In the genomic region with DNA sequence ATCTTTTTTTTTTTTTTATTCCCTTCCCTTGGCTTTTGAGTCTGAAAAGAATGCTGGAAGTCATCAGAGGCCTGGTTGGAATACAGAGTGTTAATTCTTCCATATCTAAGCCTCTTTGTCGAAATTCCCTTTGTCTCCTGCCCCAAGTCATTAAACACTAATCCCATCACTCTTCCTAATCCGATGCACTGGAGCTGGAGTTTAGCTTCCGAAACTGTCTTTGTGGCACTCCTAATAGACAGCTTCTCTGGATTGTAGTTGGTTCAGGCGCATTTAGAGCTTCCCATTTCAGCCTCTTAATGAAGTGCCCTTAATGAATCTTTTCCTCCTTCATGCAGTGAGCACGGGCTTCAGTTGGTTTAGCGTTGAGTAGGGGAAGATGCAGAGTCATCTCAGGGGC, we compare ENCODE assay signal across 18 cellular contexts.
"Had no signal": no experiment of that assay in that cellular context is flagged by ENCODE, and none has a peak within 500 bp of the region (broad histone marks: within the 10 kb centered on the region; RNA-seq: fewer than 3 reads in every experiment).

No MANE protein-coding gene starts in this region.

- H3K4me1 Mint-ChIP-seq: activated B cell treated with CpG ODN at 0.5 μM for 24 hours; activated naive CD8-positive, alpha-beta T cell treated with anti-CD3 and anti-CD28 coated beads, Interleukin-2, amount 10 ng/mL, durations not matched to agents 7 days and 5 days; memory B cell had no signal

- H3K4me3 Mint-ChIP-seq: activated B cell treated with CpG ODN at 0.5 μM for 24 hours; activated naive CD8-positive, alpha-beta T cell treated with anti-CD3 and anti-CD28 coated beads, Interleukin-2, amount 10 ng/mL, durations not matched to agents 7 days and 5 days; activated T-cell treated with anti-CD3 and anti-CD28 coated beads, Interleukin-2, amount 50 U/mL, for 4 hours; memory B cell had no signal

- H3K27ac Mint-ChIP-seq: activated B cell treated with CpG ODN at 0.5 μM for 24 hours; activated naive CD8-positive, alpha-beta T cell treated with anti-CD3 and anti-CD28 coated beads, Interleukin-2, amount 10 ng/mL, durations not matched to agents 7 days and 5 days; memory B cell had no signal

- H3K36me3 ChIP-seq: breast epithelium, colonic mucosa, heart right ventricle, tibial artery had no signal

- H3K4me1 ChIP-seq: colonic mucosa had no signal

- DNase-seq: activated B cell treated with CpG ODN at 0.5 μM for 24 hours; activated CD4-positive, alpha-beta T cell treated with anti-CD3 and anti-CD28 coated beads for 4 hours; activated CD4-positive, alpha-beta T cell treated with anti-CD3 and anti-CD28 coated beads, Interleukin-2, amount 50 U/mL, for 48 hours; activated CD8-positive, alpha-beta memory T cell treated with anti-CD3 and anti-CD28 coated beads, Interleukin-2, amount 50 U/mL, for 48 hours; activated naive CD4-positive, alpha-beta T cell treated with Interleukin-2 at 50 U/mL for 16 hours; activated naive CD8-positive, alpha-beta T cell treated with anti-CD3 and anti-CD28 coated beads, Interleukin-2, amount 10 ng/mL, durations not matched to agents 7 days and 5 days; activated T-cell treated with anti-CD3 and anti-CD28 coated beads, Interleukin-2, amount 50 U/mL, for 4 hours; amniotic stem cell; colonic mucosa; heart right ventricle; left colon; mucosa of descending colon; stimulated activated CD4-positive, alpha-beta T cell treated with anti-CD3 and anti-CD28 coated beads, Interleukin-4, amount 100 ng/mL, for 4 hours; stimulated activated naive CD8-positive, alpha-beta T cell treated with anti-CD3 and anti-CD28 coated beads, Interleukin-15, Interleukin-2, amounts not matched to agents 100 U/mL and 50 U/mL, for 24 hours; T-helper 9 cell; tibial artery had no signal

- H3K27me3 ChIP-seq: breast epithelium, colonic mucosa, heart right ventricle, tibial artery had no signal

- ATAC-seq: activated T-cell treated with anti-CD3 and anti-CD28 coated beads, Interleukin-2, amount 50 U/mL, for 4 hours; heart right ventricle; left colon; mucosa of descending colon; stimulated activated naive CD8-positive, alpha-beta T cell treated with anti-CD3 and anti-CD28 coated beads, Interleukin-15, Interleukin-2, amounts not matched to agents 100 U/mL and 50 U/mL, for 24 hours had no signal

- H3K9me3 ChIP-seq: breast epithelium, colonic mucosa, heart right ventricle, mucosa of descending colon, tibial artery had no signal

- H3K36me3 Mint-ChIP-seq: activated naive CD8-positive, alpha-beta T cell treated with anti-CD3 and anti-CD28 coated beads, Interleukin-2, amount 10 ng/mL, durations not matched to agents 7 days and 5 days; memory B cell had no signal

- H3K4me3 ChIP-seq: breast epithelium, colonic mucosa, heart right ventricle, mucosa of descending colon, tibial artery had no signal

- H3K9me3 Mint-ChIP-seq: activated T-cell treated with anti-CD3 and anti-CD28 coated beads, Interleukin-2, amount 50 U/mL, for 4 hours had no signal

- H3K27me3 Mint-ChIP-seq: activated B cell treated with CpG ODN at 0.5 μM for 24 hours; activated naive CD8-positive, alpha-beta T cell treated with anti-CD3 and anti-CD28 coated beads, Interleukin-2, amount 10 ng/mL, durations not matched to agents 7 days and 5 days had no signal

- H3K27ac ChIP-seq: breast epithelium, colonic mucosa, heart right ventricle, tibial artery had no signal
